8 cellular contexts compared by ENCODE assay signal in the genomic region with DNA sequence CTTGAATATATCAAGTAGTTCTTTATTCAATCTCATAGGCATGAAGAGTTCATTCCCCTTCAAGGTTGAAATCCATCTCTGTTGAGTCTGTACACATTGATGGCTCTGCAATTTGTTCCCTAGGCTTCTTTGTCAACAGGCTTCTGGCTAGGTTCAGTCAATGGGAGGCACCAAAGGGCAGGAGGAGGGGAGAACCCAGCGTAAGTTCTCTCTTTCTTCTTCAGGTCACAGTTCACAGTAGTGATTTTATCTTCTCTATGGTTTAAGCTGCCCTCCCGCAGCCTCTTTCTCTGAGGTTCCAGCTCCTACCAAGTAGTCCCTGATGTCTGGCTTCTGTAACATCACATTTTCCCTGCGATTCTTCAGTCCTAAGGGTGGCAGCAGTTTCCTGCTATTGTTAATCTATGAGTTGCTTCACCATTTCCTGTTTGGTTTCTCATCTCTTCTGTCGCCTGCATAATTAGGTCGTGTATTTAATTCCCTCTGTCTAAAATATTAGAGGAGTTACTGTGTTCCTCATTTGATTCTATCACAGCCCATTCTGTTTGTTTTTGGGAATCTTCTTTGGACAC.
DNase-seq lines count a peak whose midpoint lies in the region; ATAC-seq and TF ChIP-seq lines count a peak whose summit lies in the region.

No MANE protein-coding gene starts in this region.

- H3K27ac Mint-ChIP-seq in activated CD4-positive, alpha-beta T cell treated with anti-CD3 and anti-CD28 coated beads, Interleukin-2, amount 10 ng/mL, durations not matched to agents 24 days and 14 days, result peak overlapping the region; percentile 31

- H3K4me3 ChIP-seq in AG10803 (ENCODE audit: low read length) (no peak overlapping the region), HCT116 (replicated peaks in 1 of 2; ENCODE audit: low read depth in 1 of 2, low read length in 2 of 2) (no peak overlapping the region), cardiac muscle cell (no peak overlapping the region)

- POLR2A ChIA-PET in HCT116 (lab: Charles Lee), result no interaction called here

- no peaks in the 10 kb centered on the region for H3K9me3 ChIP-seq in HCT116 (ENCODE audit: control insufficient read depth in 1 of 2, insufficient read depth in 1 of 2, low read depth in 1 of 2, low read length in 2 of 2)
- no peaks in the 10 kb centered on the region for H3K9me3 ChIP-seq in cardiac muscle cell (ENCODE audit: low read depth)

- BruUV-seq in HCT116 (replicated peaks; lab: Mats Ljungman, UMichigan), result no TSS peak

- H3K4me2 ChIP-seq in HCT116 (ENCODE audit: low read length), result no peak overlapping the region

- H3K27me3 ChIP-seq in HCT116 (ENCODE audit: insufficient read depth, low read length) (no peaks in the 10 kb centered on the region), cardiac muscle cell (no peaks in the 10 kb centered on the region)

- H3K9me2 ChIP-seq in HCT116 (ENCODE audit: insufficient read depth), result no peaks in the 10 kb centered on the region

- no peaks in the 10 kb centered on the region for H3K4me1 ChIP-seq in HCT116 (ENCODE audit: control insufficient read depth in 1 of 2, insufficient read depth in 2 of 2, low read length in 2 of 2)
- peaks cover 4% of the 10 kb centered on the region for H3K4me1 ChIP-seq in cardiac muscle cell (ENCODE audit: low read depth)

- CTCF ChIA-PET in HCT116 (lab: Charles Lee), result no interaction called here

- H3K27ac ChIP-seq in HCT116 (ENCODE audit: low read depth, low read length), result no peak overlapping the region
- no peak overlapping the region for H3K27ac ChIP-seq in cardiac muscle cell
- peak overlapping the region; percentile 19 for H3K27ac ChIP-seq in substantia nigra (ENCODE audit: low read depth, low read length, poor library complexity, severe bottlenecking)

- no peak overlapping the region for H2AFZ ChIP-seq in HCT116 (ENCODE audit: low read depth, low read length, poor library complexity, severe bottlenecking)

- RAD21 ChIA-PET in HCT116 (lab: Charles Lee; ENCODE audit: low non-redundant PET in 1 of 2, low total read pairs in 2 of 2, uncharacterized antibody in 2 of 2, unreplicated experiment in 2 of 2), result no interaction called here

- peaks cover 6% of the 10 kb centered on the region for H3K27me3 Mint-ChIP-seq in activated CD4-positive, alpha-beta T cell treated with anti-CD3 and anti-CD28 coated beads, Interleukin-2, amount 10 ng/mL, durations not matched to agents 24 days and 14 days

- ATAC-seq in HCT116 (no peak), HG02763 (IDR thresholded peaks at IDR 0.05; ENCODE audit: unreplicated experiment) (no peak), HG02852 (IDR thresholded peaks at IDR 0.05; ENCODE audit: unreplicated experiment) (no peak), GM19455 (IDR thresholded peaks at IDR 0.05; ENCODE audit: unreplicated experiment) (no peak)

- no peaks in the 10 kb centered on the region for H3K36me3 ChIP-seq in HCT116 (ENCODE audit: control insufficient read depth in 1 of 2, insufficient read depth in 2 of 2, low read length in 2 of 2)
- no peaks in the 10 kb centered on the region for H3K36me3 ChIP-seq in cardiac muscle cell

- peak overlapping the region; percentile 28 for H3K4me3 Mint-ChIP-seq in activated CD4-positive, alpha-beta T cell treated with anti-CD3 and anti-CD28 coated beads, Interleukin-2, amount 10 ng/mL, durations not matched to agents 24 days and 14 days

- DNase-seq in AG10803 (ENCODE audit: low read depth) (peak; percentile 60), HCT116 (ENCODE audit: low read depth, low spot score) (no peak), cardiac muscle cell (ENCODE audit: low read depth in 1 of 2, low spot score in 1 of 2) (peak in 1 of 2 donors; percentile 72), substantia nigra (lab: John Stamatoyannopoulos, UW) (peak in 7 of 49 donors; percentile 6 to 55 (median 17))
- peak; percentile 80 for DNase-seq in activated CD4-positive, alpha-beta T cell treated with anti-CD3 and anti-CD28 coated beads, Interleukin-2, amount 10 ng/mL, durations not matched to agents 24 days and 14 days

- no peaks in the 10 kb centered on the region for H3K36me3 Mint-ChIP-seq in activated CD4-positive, alpha-beta T cell treated with anti-CD3 and anti-CD28 coated beads, Interleukin-2, amount 10 ng/mL, durations not matched to agents 24 days and 14 days (ENCODE audit: low read depth)

- H3K79me2 ChIP-seq in HCT116 (ENCODE audit: insufficient read depth, low read length), result no peaks in the 10 kb centered on the region

- H3K4me1 Mint-ChIP-seq in activated CD4-positive, alpha-beta T cell treated with anti-CD3 and anti-CD28 coated beads, Interleukin-2, amount 10 ng/mL, durations not matched to agents 24 days and 14 days, result peaks cover 12% of the 10 kb centered on the region

- no peaks in the 10 kb centered on the region for H3K9me3 Mint-ChIP-seq in activated CD4-positive, alpha-beta T cell treated with anti-CD3 and anti-CD28 coated beads, Interleukin-2, amount 10 ng/mL, durations not matched to agents 24 days and 14 days

- TF ChIP-seq POLR2A in HCT116 (IDR thresholded peaks at IDR 0.05; ENCODE audit: borderline replicate concordance, extremely low read depth, insufficient read depth, insufficient read length), result no peak

- TF ChIP-seq RAD21 in HCT116 (IDR thresholded peaks at IDR 0.05; ENCODE audit: low read depth), result peak; percentile 41

- peak; percentile 27 for TF ChIP-seq CTCF in AG10803 (conservative IDR thresholded peaks at IDR 0.05; ENCODE audit: low read length)
- 0 out of 6 replicates have a peak, but pooled peaks of 1 of the 3 experiments have one; percentile 6 for TF ChIP-seq CTCF in HCT116 (IDR thresholded peaks at IDR 0.05 in 2 of 3, conservative IDR thresholded peaks at IDR 0.05 in 1 of 3; ENCODE audit: borderline replicate concordance in 1 of 3, insufficient read depth in 1 of 3, low read depth in 2 of 3, low read length in 2 of 3)
- peak; percentile 20 for TF ChIP-seq CTCF in cardiac muscle cell (IDR thresholded peaks at IDR 0.05; ENCODE audit: low read depth, low read length)

- intact Hi-C loops in HCT116 (cut with micrococcal nuclease), result no loop called here
- intact Hi-C loops in activated CD4-positive, alpha-beta T cell treated with anti-CD3 and anti-CD28 coated beads, Interleukin-2, amount 10 ng/mL, durations not matched to agents 24 days and 14 days (cut with micrococcal nuclease), result loop anchor here (1.0 to 5.0 kb wide), 5 partner anchors 118 to 427 kb away; partner anchors contain the start of gene KLF7

- H4K20me1 ChIP-seq in HCT116 (ENCODE audit: insufficient read depth), result no peaks in the 10 kb centered on the region

- H3K9ac ChIP-seq in HCT116 (ENCODE audit: low read length), result no peak overlapping the region

TF ChIP-seq in HCT116, 20 proteins besides CTCF, POLR2A, EP300 and RAD21:
- TF ChIP-seq, protein P1, sequence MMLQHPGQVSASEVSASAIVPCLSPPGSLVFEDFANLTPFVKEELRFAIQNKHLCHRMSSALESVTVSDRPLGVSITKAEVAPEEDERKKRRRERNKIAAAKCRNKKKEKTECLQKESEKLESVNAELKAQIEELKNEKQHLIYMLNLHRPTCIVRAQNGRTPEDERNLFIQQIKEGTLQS (IDR thresholded peaks at IDR 0.05), result no peak
- TF ChIP-seq REST (IDR thresholded peaks at IDR 0.05; ENCODE audit: low read depth), result no peak
